ENCODE assay signal across 10 cellular contexts in genomic region chr9:112867275-112867991, GRCh38. TPM values are rescaled to one million over a fixed set of nuclear protein-coding genes. Genes with fewer than 3 reads are reported as not detected.
A peak's percentile ranks its signal among the peaks of the same experiment; 100 is the strongest.
DNase-seq lines count a peak whose midpoint lies in the region; ATAC-seq and TF ChIP-seq lines count a peak whose summit lies in the region.
"Had no signal": no experiment of that assay in that cellular context is flagged by ENCODE, and none has a peak within 500 bp of the region (broad histone marks: within the 10 kb centered on the region; RNA-seq: fewer than 3 reads in every experiment).

No MANE protein-coding gene starts in this region.

- intact Hi-C loops in lower lobe of right lung (cut with DNase I): no loop called here

- H3K9me3 ChIP-seq in BLaER1 treated with 17β-estradiol and CSF1 and Interleukin-3, amounts not matched to agents 10 nM and 100 nM (replicated peaks in 1 of 11): peaks cover 0 to 12% (median 0%) of the 10 kb centered on the region in 11 experiments; a peak in 5 of 22 replicates
- no peaks in the 10 kb centered on the region for H3K9me3 ChIP-seq in Karpas-422 (ENCODE audit: low read length)
- H3K9me3 ChIP-seq in adipocyte (ENCODE audit: control insufficient read depth, low read length): no peaks in the 10 kb centered on the region
- H3K9me3 ChIP-seq in lower lobe of right lung: no peaks in the 10 kb centered on the region
- H3K9me3 ChIP-seq in WERI-Rb-1 (ENCODE audit: severe bottlenecking): no peaks in the 10 kb centered on the region

- peak overlapping the region; percentile 48 to 100 (median 76); a peak in 20 of 22 replicates for H3K27ac ChIP-seq in BLaER1 treated with 17β-estradiol and CSF1 and Interleukin-3, amounts not matched to agents 10 nM and 100 nM
- H3K27ac ChIP-seq in Karpas-422 (ENCODE audit: low read length) (peak overlapping the region; percentile 59), lower lobe of right lung (peak overlapping the region; percentile 58), WERI-Rb-1 (no peak overlapping the region)

- H3K4me1 ChIP-seq in BLaER1 treated with 17β-estradiol and CSF1 and Interleukin-3, amounts not matched to agents 10 nM and 100 nM: peaks cover 39 to 100% (median 88%) of the 10 kb centered on the region in 10 experiments
- H3K4me1 ChIP-seq in Karpas-422 (ENCODE audit: low read length): peaks cover 52% of the 10 kb centered on the region
- peaks cover 28% of the 10 kb centered on the region for H3K4me1 ChIP-seq in adipocyte (ENCODE audit: control insufficient read depth, insufficient read depth, low read length)
- peaks cover 34% of the 10 kb centered on the region for H3K4me1 ChIP-seq in lower lobe of right lung

- H3K4me2 ChIP-seq in BLaER1 treated with 17β-estradiol and CSF1 and Interleukin-3, amounts not matched to agents 10 nM and 100 nM: peak overlapping the region; percentile 66 to 92 (median 77); a peak in 20 of 22 replicates
- H3K4me2 ChIP-seq in Karpas-422 (ENCODE audit: low read depth, low read length, poor library complexity, severe bottlenecking): peak overlapping the region; percentile 5

- H3K9me2 ChIP-seq in Karpas-422 (replicated peaks; ENCODE audit: insufficient read depth, low read length): no peaks in the 10 kb centered on the region

- no peaks in the 10 kb centered on the region; the same call in 1 of the 2 replicates for H3K79me2 ChIP-seq in Karpas-422 (ENCODE audit: low read length)

- no peak overlapping the region for H2AFZ ChIP-seq in Karpas-422 (ENCODE audit: low read length)

- H3K9ac ChIP-seq in BLaER1 treated with 17β-estradiol and CSF1 and Interleukin-3, amounts not matched to agents 10 nM and 100 nM: peak overlapping the region in 9 of 11 experiments; percentile 21 to 71 (median 57); a peak in 12 of 22 replicates
- H3K9ac ChIP-seq in Karpas-422 (ENCODE audit: low read length) (no peak overlapping the region), adipocyte (ENCODE audit: low read length) (no peak overlapping the region)

- H3K27me3 ChIP-seq in BLaER1 treated with 17β-estradiol and CSF1 and Interleukin-3, amounts not matched to agents 10 nM and 100 nM: no peaks in the 10 kb centered on the region
- H3K27me3 ChIP-seq in Karpas-422 (ENCODE audit: low read length) (no peaks in the 10 kb centered on the region), adipocyte (replicated peaks; ENCODE audit: control insufficient read depth, insufficient read depth, low read length) (no peaks in the 10 kb centered on the region), lower lobe of right lung (ENCODE audit: low read depth) (no peaks in the 10 kb centered on the region), WERI-Rb-1 (ENCODE audit: insufficient read depth, low read depth, severe bottlenecking) (no peaks in the 10 kb centered on the region)

- peak overlapping the region in 4 of 10 experiments; percentile 10 to 34 (median 18); a peak in 4 of 20 replicates for H3K4me3 ChIP-seq in BLaER1 treated with 17β-estradiol and CSF1 and Interleukin-3, amounts not matched to agents 10 nM and 100 nM
- no peak overlapping the region for H3K4me3 ChIP-seq in Karpas-422 (ENCODE audit: low read length)
- no peak overlapping the region for H3K4me3 ChIP-seq in adipocyte (ENCODE audit: low read length)
- no peak overlapping the region for H3K4me3 ChIP-seq in lower lobe of right lung
- H3K4me3 ChIP-seq in WERI-Rb-1 (ENCODE audit: low read depth, low read length): no peak overlapping the region

- no peak for TF ChIP-seq CTCF in lower lobe of right lung (IDR thresholded peaks at IDR 0.05)
- no peak for TF ChIP-seq CTCF in WERI-Rb-1 (IDR thresholded peaks at IDR 0.05; ENCODE audit: low read depth, low read length)

- peaks cover 7 to 56% (median 22%) of the 10 kb centered on the region in 11 experiments; a peak in 18 of 22 replicates for H3K36me3 ChIP-seq in BLaER1 treated with 17β-estradiol and CSF1 and Interleukin-3, amounts not matched to agents 10 nM and 100 nM
- H3K36me3 ChIP-seq in Karpas-422 (ENCODE audit: insufficient read depth, low read length) (no peaks in the 10 kb centered on the region), adipocyte (ENCODE audit: control insufficient read depth, insufficient read depth, low read length, severe bottlenecking) (no peaks in the 10 kb centered on the region), lower lobe of right lung (peaks cover 36% of the 10 kb centered on the region), WERI-Rb-1 (peaks cover 45% of the 10 kb centered on the region)

- ATAC-seq in lower lobe of right lung (peak; percentile 87 to 92), GM18517 (IDR thresholded peaks at IDR 0.05; ENCODE audit: unreplicated experiment) (no peak)

- DNase-seq in Karpas-422 (peak; percentile 80), adipocyte (ENCODE audit: low read depth) (peak; percentile 72), lower lobe of right lung (peak; percentile 54), NCI-H2107 (lab: John Stamatoyannopoulos, UW) (no peak), globus pallidus (ENCODE audit: low spot score) (no peak), WERI-Rb-1 (no peak)

- no peaks in the 10 kb centered on the region; a peak in 1 of 22 replicates for H4K20me1 ChIP-seq in BLaER1 treated with 17β-estradiol and CSF1 and Interleukin-3, amounts not matched to agents 10 nM and 100 nM
- H4K20me1 ChIP-seq in Karpas-422 (ENCODE audit: insufficient read depth, low read depth, low read length): no peaks in the 10 kb centered on the region

RNA-seq across cellular contexts. Expression of gene SLC46A2, which starts 23.2 kb away (rescaled TPM):
- total RNA-seq in Karpas-422 (2014; rRNA removed; shearing (Covaris generic); ENCODE audit: low replicate concordance): not detected in 2 replicates
- total RNA-seq in lower lobe of right lung: 13.7 TPM
- total RNA-seq: activated CD8-positive, alpha-beta memory T cell treated with anti-CD3 and anti-CD28 coated beads for 36 hours; pulmonary artery endothelial cell had no signal

Comparison
In these comparisons a context has a peak if more than half of its experiments do, and no peak if none do; other contexts are left out.
1. H3K9ac ChIP-seq: peak in BLaER1 treated with 17β-estradiol and CSF1 and Interleukin-3, amounts not matched to agents 10 nM and 100 nM (9 of 11); none in Karpas-422 (single experiment) and adipocyte (single experiment).
2. DNase-seq: peak in Karpas-422 (single experiment), adipocyte (single experiment) and lower lobe of right lung (single experiment); none in NCI-H2107 (single experiment), globus pallidus (single experiment) and WERI-Rb-1 (single experiment).
3. RNA of gene SLC46A2, which starts 23.2 kb away (total RNA-seq): 13.7 TPM in lower lobe of right lung (single experiment); not detected in Karpas-422; every median in the first group is over 10 times any median in the second.